ENCODE assay signal across 24 cellular contexts in the genomic region with DNA sequence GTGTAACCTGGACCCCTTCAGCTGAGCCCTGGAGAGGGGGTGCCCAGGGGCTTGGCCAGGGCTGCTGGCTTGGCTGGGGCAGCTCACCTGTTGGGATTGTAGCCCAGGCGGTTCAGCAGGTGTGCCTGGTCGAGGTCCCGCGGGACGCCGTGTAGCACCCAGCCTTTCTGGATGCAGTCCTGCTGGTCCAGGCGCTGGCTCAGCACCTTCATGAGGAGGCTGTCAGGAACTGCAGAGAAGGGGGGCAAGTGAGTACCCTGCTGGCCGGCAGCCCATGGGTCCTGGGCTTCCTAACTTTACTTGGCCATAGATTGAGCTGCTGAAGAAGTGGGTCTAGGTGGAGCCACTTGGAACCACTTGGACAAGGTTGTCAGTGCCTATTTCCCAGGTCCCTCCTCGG.
"Had no signal": no experiment of that assay in that cellular context is flagged by ENCODE, and none has a peak within 500 bp of the region (broad histone marks: within the 10 kb centered on the region; RNA-seq: fewer than 3 reads in every experiment).

No MANE protein-coding gene starts in this region.

- H3K9ac ChIP-seq: KMS-11 had no signal

- H3K4me2 ChIP-seq: KMS-11 had no signal

- H3K27me3 ChIP-seq: breast epithelium had no signal

- ATAC-seq: activated CD8-positive, alpha-beta T cell treated with anti-CD3 and anti-CD28 coated beads for 36 hours; activated T-helper 17 cell treated with anti-CD3 and anti-CD28 coated beads, Interleukin-2, amount 50 U/mL, for 72 hours; Panc1; Right ventricle myocardium inferior had no signal

- DNase-seq: activated CD4-positive, alpha-beta T cell treated with anti-CD3 and anti-CD28 coated beads for 4 hours; activated CD4-positive, CD25-positive, alpha-beta regulatory T cell; activated CD8-positive, alpha-beta T cell treated with anti-CD3 and anti-CD28 coated beads for 36 hours; activated naive CD4-positive, alpha-beta T cell treated with anti-CD3 and anti-CD28 coated beads, Interleukin-2, amount 50 U/mL, for 16 hours; activated T-cell treated with anti-CD3 and anti-CD28 coated beads for 4 hours; activated T-cell treated with anti-CD3 and anti-CD28 coated beads, Interleukin-2, amount 50 U/mL, for 48 hours; NCI-H1092 treated with DMSO at 0.1 percent for 48 hours; NCI-H1417 treated with DMSO at 0.1 percent for 48 hours; NCI-H1694; NCI-H2029; NCI-H2107; NCI-H345; NCI-H510A; NCI-H526 treated with DMSO at 0.1 percent for 48 hours; NCI-H82; RPMI8226; T-helper 1 cell had no signal

- H3K36me3 ChIP-seq: breast epithelium had no signal

- H3K4me1 ChIP-seq: breast epithelium had no signal

- H3K27ac ChIP-seq: breast epithelium, KMS-11, SK-N-MC, VCaP had no signal

- H3K4me3 ChIP-seq: breast epithelium, SK-N-MC had no signal
